8 cellular contexts compared by ENCODE assay signal in genomic region chr3:139561959-139562676, GRCh38. TPM values are rescaled to one million over a fixed set of nuclear protein-coding genes. Genes with fewer than 3 reads are reported as not detected.
A peak's percentile ranks its signal among the peaks of the same experiment; 100 is the strongest.
DNase-seq lines count a peak whose midpoint lies in the region; ATAC-seq and TF ChIP-seq lines count a peak whose summit lies in the region.

No MANE protein-coding gene starts in this region.

- TF ChIP-seq CTCF in GM12865 (IDR thresholded peaks at IDR 0.05; ENCODE audit: insufficient read depth, low read depth, low read length, missing control alignments) (peak; percentile 67), astrocyte of the spinal cord (IDR thresholded peaks at IDR 0.05; ENCODE audit: low read depth, low read length) (peak; percentile 82), CD14-positive monocyte (IDR thresholded peaks at IDR 0.05) (no peak)

- no peak overlapping the region for H3K27ac Mint-ChIP-seq in CD14-positive monocyte

- DNase-seq in GM12865 (ENCODE audit: low read depth): peak; percentile 51
- DNase-seq in NCI-H1105 treated with DMSO at 0.1 percent for 48 hours (lab: John Stamatoyannopoulos, UW): peak; percentile 25
- DNase-seq in astrocyte of the spinal cord (ENCODE audit: low read depth, low spot score): peak; percentile 54
- peak; percentile 68 for DNase-seq in kidney glomerular epithelial cell (lab: John Stamatoyannopoulos, UW)
- no peak for DNase-seq in EL
- no peak for DNase-seq in CD14-positive monocyte (ENCODE audit: low spot score)
- no peak for DNase-seq in T1000 (lab: John Stamatoyannopoulos, UW)

- no peak for ATAC-seq in HG02884 (IDR thresholded peaks at IDR 0.05; ENCODE audit: unreplicated experiment)

- peaks cover 3% of the 10 kb centered on the region for H3K4me1 Mint-ChIP-seq in CD14-positive monocyte

- in situ Hi-C loops in astrocyte of the spinal cord (cut with HindIII; ENCODE audit: low sequenced_read_pairs): loop anchor here (25.0 kb wide), 1 partner anchor 125 kb away; no protein-coding TSS in a partner anchor

- intact Hi-C loops in CD14-positive monocyte (cut with micrococcal nuclease): no loop called here

- H3K27me3 Mint-ChIP-seq in CD14-positive monocyte (ENCODE audit: low read depth in 3 of 3): no peaks in the 10 kb centered on the region

- no peak overlapping the region for H3K4me3 Mint-ChIP-seq in CD14-positive monocyte

- H3K4me3 ChIP-seq in GM12865 (ENCODE audit: low read depth, low read length): no peak overlapping the region
- H3K4me3 ChIP-seq in astrocyte of the spinal cord (ENCODE audit: low read depth, low read length): no peak overlapping the region

- no peaks in the 10 kb centered on the region for H3K9me3 Mint-ChIP-seq in CD14-positive monocyte

- H3K36me3 Mint-ChIP-seq in CD14-positive monocyte: peaks cover 0 to 9% of the 10 kb centered on the region in 2 donors

RNA-seq across cellular contexts. Expression of gene RBP1, which starts 22.6 kb away (rescaled TPM):
- not detected for polyA plus RNA-seq in CD14-positive monocyte

Comparison
In these comparisons a context has a peak if more than half of its experiments do, and no peak if none do; other contexts are left out.
1. DNase-seq: peak in GM12865 (single experiment), NCI-H1105 treated with DMSO at 0.1 percent for 48 hours (single experiment), astrocyte of the spinal cord (single experiment) and kidney glomerular epithelial cell (single experiment); none in EL (single experiment), CD14-positive monocyte (single experiment) and T1000 (single experiment).